In genomic region chr1:247857986-247858356, GRCh38 we compare ENCODE assay signal across 9 cellular contexts. TPM values are rescaled to one million over a fixed set of nuclear protein-coding genes. Genes with fewer than 3 reads are reported as not detected.
DNase-seq lines count a peak whose midpoint lies in the region; ATAC-seq lines count a peak whose summit lies in the region.
"Had no signal": no experiment of that assay in that cellular context is flagged by ENCODE, and none has a peak within 500 bp of the region (broad histone marks: within the 10 kb centered on the region; RNA-seq: fewer than 3 reads in every experiment).

No MANE protein-coding gene starts in this region.

- no peak for DNase-seq in activated T-cell treated with anti-CD3 and anti-CD28 coated beads, Interleukin-2, amount 50 U/mL, for 72 hours
- no peak for DNase-seq in activated T-cell treated with anti-CD3 and anti-CD28 coated beads, Interleukin-2, amount 50 U/mL, for 48 hours
- DNase-seq in adipocyte (ENCODE audit: low read depth) (no peak), mesendoderm (no peak), NCI-H187 treated with DMSO at 0.1 percent for 48 hours (lab: John Stamatoyannopoulos, UW) (no peak), DMS79 treated with DMSO at 0.1 percent for 48 hours (lab: John Stamatoyannopoulos, UW) (no peak)
- DNase-seq: foreskin fibroblast had no signal

- H3K4me1 ChIP-seq in adipocyte (ENCODE audit: control insufficient read depth, insufficient read depth, low read length) (no peaks in the 10 kb centered on the region), mesendoderm (ENCODE audit: control insufficient read depth, low read depth, low read length) (no peaks in the 10 kb centered on the region), thymus (ENCODE audit: control insufficient read depth, insufficient read depth, low read length) (peaks cover 5% of the 10 kb centered on the region)

- H3K4me3 Mint-ChIP-seq in activated T-cell treated with anti-CD3 and anti-CD28 coated beads, Interleukin-2, amount 50 U/mL, for 72 hours = peak overlapping the region; percentile 81 to 91

- peaks cover 36% of the 10 kb centered on the region for H3K27me3 Mint-ChIP-seq in activated T-cell treated with anti-CD3 and anti-CD28 coated beads, Interleukin-2, amount 50 U/mL, for 72 hours (ENCODE audit: low read depth)

- H3K27me3 ChIP-seq in adipocyte (replicated peaks; ENCODE audit: control insufficient read depth, insufficient read depth, low read length) (no peaks in the 10 kb centered on the region), mesendoderm (ENCODE audit: insufficient read depth, low read length, poor library complexity) (no peaks in the 10 kb centered on the region), thymus (ENCODE audit: control insufficient read depth, insufficient read depth) (peaks cover 2% of the 10 kb centered on the region)

- no peak overlapping the region for H3K4ac ChIP-seq in mesendoderm (ENCODE audit: low read depth, low read length)

- H3K23ac ChIP-seq in mesendoderm (ENCODE audit: low read length) = no peak overlapping the region

- H2BK5ac ChIP-seq in mesendoderm (ENCODE audit: low read length) = no peak overlapping the region

- H3K9me3 ChIP-seq in adipocyte (ENCODE audit: control insufficient read depth, low read length) = no peaks in the 10 kb centered on the region
- H3K9me3 ChIP-seq in thymus (ENCODE audit: control insufficient read depth) = no peaks in the 10 kb centered on the region

- H3K9me3 Mint-ChIP-seq in activated T-cell treated with anti-CD3 and anti-CD28 coated beads, Interleukin-2, amount 50 U/mL, for 72 hours = no peaks in the 10 kb centered on the region

- H4K8ac ChIP-seq in mesendoderm (ENCODE audit: low read depth, low read length) = no peak overlapping the region

- no peak overlapping the region for H3K9ac ChIP-seq in adipocyte (ENCODE audit: low read length)
- peak overlapping the region; percentile 57 for H3K9ac ChIP-seq in mesendoderm (ENCODE audit: low read length)

- no peak overlapping the region for H3K27ac Mint-ChIP-seq in activated T-cell treated with anti-CD3 and anti-CD28 coated beads, Interleukin-2, amount 50 U/mL, for 72 hours

- H3K27ac ChIP-seq in mesendoderm (ENCODE audit: low read depth, low read length) (no peak overlapping the region), thymus (ENCODE audit: low read depth) (no peak overlapping the region)

- no peaks in the 10 kb centered on the region for H3K79me2 ChIP-seq in mesendoderm (ENCODE audit: control insufficient read depth, insufficient read depth, low read length)

- no CpG with 5 or more reads among the region's 11 CpGs for WGBS in mesendoderm (ENCODE audit: extremely low coverage, insufficient coverage, low lambda C conversion rate)
- 4% methylated on average over 11 of the region's 11 CpGs for WGBS in thymus

- H3K36me3 ChIP-seq in adipocyte (ENCODE audit: control insufficient read depth, insufficient read depth, low read length, severe bottlenecking) (no peaks in the 10 kb centered on the region), mesendoderm (ENCODE audit: control insufficient read depth, insufficient read depth, low read length) (no peaks in the 10 kb centered on the region), thymus (ENCODE audit: control insufficient read depth, insufficient read depth) (no peaks in the 10 kb centered on the region)

- H2BK120ac ChIP-seq in mesendoderm (ENCODE audit: low read depth, low read length) = peak overlapping the region; percentile 30

- H2BK15ac ChIP-seq in mesendoderm (replicated peaks; ENCODE audit: low read depth) = no peak overlapping the region

- ATAC-seq in activated T-cell treated with anti-CD3 and anti-CD28 coated beads, Interleukin-2, amount 50 U/mL, for 72 hours (replicated peaks in 1 of 2) = peak in 1 of 2 donors; percentile 8
- ATAC-seq in GM21529 (IDR thresholded peaks at IDR 0.05; ENCODE audit: unreplicated experiment) = no peak

- H3K4me3 ChIP-seq in adipocyte (ENCODE audit: low read length) (peak overlapping the region; percentile 71), mesendoderm (ENCODE audit: low read length) (peak overlapping the region; percentile 41), thymus (ENCODE audit: low read length) (peak overlapping the region; percentile 59)

- H4K5ac ChIP-seq in mesendoderm (ENCODE audit: low read length) = no peak overlapping the region

- H3K4me2 ChIP-seq in mesendoderm (ENCODE audit: low read length) = peak overlapping the region; percentile 21

- peaks cover 15% of the 10 kb centered on the region for H3K4me1 Mint-ChIP-seq in activated T-cell treated with anti-CD3 and anti-CD28 coated beads, Interleukin-2, amount 50 U/mL, for 72 hours (ENCODE audit: low read depth)

- H3K79me1 ChIP-seq in mesendoderm (ENCODE audit: low read length) = no peaks in the 10 kb centered on the region

- H3K18ac ChIP-seq in mesendoderm (ENCODE audit: low read length) = no peak overlapping the region

- no peak overlapping the region for H2AK5ac ChIP-seq in mesendoderm (ENCODE audit: low read length)

- peak overlapping the region; percentile 79 for H3K56ac ChIP-seq in mesendoderm (ENCODE audit: low read length)

- peaks cover 0 to 5% of the 10 kb centered on the region in 2 donors for H3K36me3 Mint-ChIP-seq in activated T-cell treated with anti-CD3 and anti-CD28 coated beads, Interleukin-2, amount 50 U/mL, for 72 hours (ENCODE audit: insufficient read depth in 2 of 2)

RNA-seq across cellular contexts. Expression of gene TRIM58, which starts 1.0 kb away (rescaled TPM):
- total RNA-seq in activated T-cell treated with anti-CD3 and anti-CD28 coated beads, Interleukin-2, amount 50 U/mL, for 72 hours = under 1 TPM; 0.21 to 0.24 TPM
- 1.7 TPM for polyA plus RNA-seq in mesendoderm (2013, experiment 1 of 2)
- polyA plus RNA-seq in mesendoderm (2013, experiment 2 of 2) = 1.8 TPM
- polyA plus RNA-seq in thymus = 0.14 TPM

RNA-seq across cellular contexts. Expression of gene OR11L1, which starts 16.3 kb away (rescaled TPM):
- not detected for total RNA-seq in activated T-cell treated with anti-CD3 and anti-CD28 coated beads, Interleukin-2, amount 50 U/mL, for 72 hours
- not detected for polyA plus RNA-seq in mesendoderm (2013, experiment 1 of 2)
- not detected for polyA plus RNA-seq in mesendoderm (2013, experiment 2 of 2)
- polyA plus RNA-seq in thymus = not detected

RNA-seq across cellular contexts. Expression of gene OR14A16, which starts 34.1 kb away (rescaled TPM):
- total RNA-seq in activated T-cell treated with anti-CD3 and anti-CD28 coated beads, Interleukin-2, amount 50 U/mL, for 72 hours = not detected
- 0.06 TPM for polyA plus RNA-seq in mesendoderm (2013, experiment 1 of 2)
- not detected for polyA plus RNA-seq in mesendoderm (2013, experiment 2 of 2)
- not detected for polyA plus RNA-seq in thymus

RNA-seq across cellular contexts. Expression of gene OR2W3, which starts 37.4 kb away (rescaled TPM):
- not detected for total RNA-seq in activated T-cell treated with anti-CD3 and anti-CD28 coated beads, Interleukin-2, amount 50 U/mL, for 72 hours
- 0.41 TPM for polyA plus RNA-seq in mesendoderm (2013, experiment 1 of 2)
- 0.62 TPM for polyA plus RNA-seq in mesendoderm (2013, experiment 2 of 2)
- 0.09 TPM for polyA plus RNA-seq in thymus
